16 cellular contexts compared by ENCODE assay signal in genomic region chr5:173721259-173722232, GRCh38.
DNase-seq lines count a peak whose midpoint lies in the region; ATAC-seq and TF ChIP-seq lines count a peak whose summit lies in the region.
"Had no signal": no experiment of that assay in that cellular context is flagged by ENCODE, and none has a peak within 500 bp of the region (broad histone marks: within the 10 kb centered on the region; RNA-seq: fewer than 3 reads in every experiment).

No MANE protein-coding gene starts in this region.

- 31% methylated on average over 10 of the region's 11 CpGs for WGBS in right lobe of liver (ENCODE audit: insufficient coverage, low coverage, low lambda C conversion rate, missing lambda C conversion rate)

- no peak for TF ChIP-seq POLR2A in right lobe of liver (IDR thresholded peaks at IDR 0.05)

- DNase-seq in ACHN (peak; percentile 24), T47D (ENCODE audit: low read depth in 1 of 2, low spot score in 1 of 2) (peak; percentile 33 to 50), right lobe of liver (peak in 1 of 3 donors; percentile 39), EL (no peak), NCI-H1436 (lab: John Stamatoyannopoulos, UW) (no peak)
- DNase-seq: Calu3, cortex of kidney, hippocampal formation, NCI-H1092 treated with DMSO at 0.1 percent for 48 hours, NCI-H446, Peyer's patch, T-cell had no signal

- no peaks in the 10 kb centered on the region for H3K27me3 ChIP-seq in right lobe of liver
- H3K27me3 ChIP-seq: Peyer's patch had no signal

- no peak for TF ChIP-seq CTCF in right lobe of liver (IDR thresholded peaks at IDR 0.05)

- TF ChIP-seq EP300 in Ishikawa (IDR thresholded peaks at IDR 0.05; ENCODE audit: borderline replicate concordance) = no peak

- H3K36me3 ChIP-seq in right lobe of liver = no peaks in the 10 kb centered on the region
- H3K36me3 ChIP-seq: Peyer's patch had no signal

- peak overlapping the region in 1 of 3 donors; percentile 0 for H3K27ac ChIP-seq in right lobe of liver
- H3K27ac ChIP-seq: Peyer's patch had no signal

- in situ Hi-C loops in ACHN (cut with HindIII; ENCODE audit: low pct_ligation_motif_present, low pct_unique_long_range_greater_than_20kb, low sequenced_read_pairs) = no loop called here
- in situ Hi-C loops in T47D (cut with HindIII; ENCODE audit: low pct_unique_long_range_greater_than_20kb, low sequenced_read_pairs) = no loop called here

- TF ChIP-seq RAD21 in Ishikawa (IDR thresholded peaks at IDR 0.05; ENCODE audit: low read depth) = no peak

- H3K4me1 ChIP-seq in right lobe of liver = peaks cover 0 to 27% (median 8%) of the 10 kb centered on the region in 4 donors
- H3K4me1 ChIP-seq: Peyer's patch had no signal

- no peak overlapping the region for H3K4me3 ChIP-seq in right lobe of liver
- H3K4me3 ChIP-seq: Peyer's patch had no signal

- ATAC-seq in right lobe of liver (peak; percentile 35 to 70 (median 50)), GM19467 (IDR thresholded peaks at IDR 0.05; ENCODE audit: unreplicated experiment) (no peak), GM18858 (IDR thresholded peaks at IDR 0.05; ENCODE audit: unreplicated experiment) (no peak)
- ATAC-seq: activated CD4-positive, CD25-positive, alpha-beta regulatory T cell treated with anti-CD3 and anti-CD28 coated beads, Interleukin-2, amount 50 U/mL, for 24 hours; T-cell had no signal

- intact Hi-C loops in right lobe of liver (cut with DNase I) = no loop called here

- no peaks in the 10 kb centered on the region for H3K9me3 ChIP-seq in right lobe of liver
- H3K9me3 ChIP-seq: Peyer's patch had no signal

TF ChIP-seq in Ishikawa, 13 proteins besides CTCF, POLR2A, EP300 and RAD21:
- TF ChIP-seq NFIC (IDR thresholded peaks at IDR 0.05) = peak; percentile 59; the same call in 1 of the 2 replicates
- no peak for TF ChIP-seq TAF1 (IDR thresholded peaks at IDR 0.05; ENCODE audit: low read depth)
- peak; percentile 27; the same call in 1 of the 2 replicates for TF ChIP-seq TEAD4 (IDR thresholded peaks at IDR 0.05)
- TF ChIP-seq REST (IDR thresholded peaks at IDR 0.05; ENCODE audit: low read depth) = no peak

Comparison
In these comparisons a context has a peak if more than half of its experiments do, and no peak if none do; other contexts are left out.
1. DNase-seq: peak in ACHN (single experiment) and T47D (2 of 2); none in EL (single experiment) and NCI-H1436 (single experiment).
2. ATAC-seq: peak in right lobe of liver (4 of 4); none in GM19467 (single experiment) and GM18858 (single experiment).